ENCODE assay signal across 35 cellular contexts in genomic region chr10:3380392-3381050, GRCh38.
"Had no signal": no experiment of that assay in that cellular context is flagged by ENCODE, and none has a peak within 500 bp of the region (broad histone marks: within the 10 kb centered on the region; RNA-seq: fewer than 3 reads in every experiment).

No MANE protein-coding gene starts in this region.

- H3K27me3 ChIP-seq: MG63 had no signal

- H3K4me3 ChIP-seq: MG63 had no signal

- DNase-seq: Karpas-422, Kasumi-1, KG1, MG63, MM.1S, MV-4-11, NCI-H1048, NCI-H1092, NCI-H1092 treated with DMSO at 0.1 percent for 48 hours, NCI-H1105, NCI-H1105 treated with DMSO at 0.1 percent for 48 hours, NCI-H1417, NCI-H1417 treated with DMSO at 0.1 percent for 48 hours, NCI-H1436, NCI-H1436 treated with DMSO at 0.1 percent for 48 hours, NCI-H146, NCI-H1694, NCI-H1694 treated with DMSO at 0.1 percent for 48 hours, NCI-H187, NCI-H187 treated with DMSO at 0.1 percent for 48 hours, NCI-H1930, NCI-H2029, NCI-H2029 treated with DMSO at 0.1 percent for 48 hours, NCI-H2081, NCI-H2081 treated with DMSO at 0.1 percent for 48 hours, NCI-H2107, NCI-H2171, NCI-H2171 treated with DMSO at 0.1 percent for 48 hours, NCI-H2227 treated with DMSO at 0.1 percent for 48 hours, NCI-H226, NCI-H345, NCI-H446, NCI-H446 treated with DMSO at 0.1 percent for 48 hours, NCI-H510A had no signal

- H3K9ac ChIP-seq: KMS-11 had no signal

- H3K27ac ChIP-seq: KMS-11 had no signal

- H3K36me3 ChIP-seq: MG63 had no signal

- H3K4me2 ChIP-seq: KMS-11 had no signal
